In the genomic region with DNA sequence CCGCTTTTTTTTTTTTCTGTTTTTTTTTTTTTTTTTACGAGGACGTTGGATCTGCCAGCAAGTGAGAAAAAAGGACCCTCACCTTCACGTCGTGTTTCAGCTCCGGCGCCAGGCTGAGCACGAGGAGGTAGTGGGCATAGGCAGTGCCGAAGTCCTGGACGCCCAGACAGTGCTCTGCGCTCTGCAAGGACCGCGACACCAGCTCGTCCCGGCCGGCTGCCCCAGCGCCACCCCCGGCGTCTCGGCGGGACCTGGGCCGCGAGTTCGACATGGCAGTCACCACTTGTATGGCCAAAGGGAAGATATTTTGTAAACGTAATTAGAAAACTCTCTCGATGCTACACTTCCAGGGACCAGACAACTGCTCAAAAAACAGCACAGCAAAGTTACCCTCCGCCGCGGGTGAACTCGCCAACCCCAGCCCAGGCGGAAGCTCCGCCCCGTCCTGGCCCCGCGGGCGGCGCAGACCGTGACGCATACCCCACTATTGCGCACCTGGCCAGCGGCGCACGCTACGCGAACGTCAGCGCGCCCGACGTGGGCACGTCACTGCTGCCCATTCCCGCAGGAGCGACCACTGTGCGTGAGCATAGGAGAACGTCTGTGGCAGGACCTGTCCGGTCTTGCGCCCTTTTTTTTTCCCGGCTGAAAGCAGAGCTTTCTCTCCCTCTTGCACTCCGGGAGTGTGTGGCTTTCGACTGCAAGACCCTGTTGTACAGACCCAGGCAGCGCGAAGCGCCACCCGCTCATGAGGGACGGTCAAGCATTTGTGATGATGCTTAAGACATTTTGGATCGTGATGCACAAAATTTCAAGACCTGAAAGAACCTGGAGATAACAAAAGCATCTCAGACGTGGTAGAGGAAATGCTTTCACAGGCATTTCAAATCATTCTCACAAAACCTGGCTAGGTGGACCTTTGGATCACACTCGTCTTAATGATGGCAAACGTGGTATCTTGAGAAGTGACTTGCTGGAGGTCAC, we compare ENCODE assay signal across 1 cellular context.
TF ChIP-seq lines count a peak whose summit lies in the region.

PRMT9 (minus strand) TSS at position 447 of the 984 bp plus-strand sequence; CDS start at position 271, 176 bp downstream.

TF ChIP-seq in HEK293, 187 proteins besides CTCF, POLR2A, EP300 and RAD21 (continued from another document and continues in another):
- no peak for TF ChIP-seq ZSCAN23 (tag by site-specific recombination; IDR thresholded peaks at IDR 0.05)
- TF ChIP-seq ZBTB44 (tag by site-specific recombination; IDR thresholded peaks at IDR 0.05), result no peak
- no peak for TF ChIP-seq OSR2 (tag by site-specific recombination; IDR thresholded peaks at IDR 0.05)
- TF ChIP-seq, protein P1, sequence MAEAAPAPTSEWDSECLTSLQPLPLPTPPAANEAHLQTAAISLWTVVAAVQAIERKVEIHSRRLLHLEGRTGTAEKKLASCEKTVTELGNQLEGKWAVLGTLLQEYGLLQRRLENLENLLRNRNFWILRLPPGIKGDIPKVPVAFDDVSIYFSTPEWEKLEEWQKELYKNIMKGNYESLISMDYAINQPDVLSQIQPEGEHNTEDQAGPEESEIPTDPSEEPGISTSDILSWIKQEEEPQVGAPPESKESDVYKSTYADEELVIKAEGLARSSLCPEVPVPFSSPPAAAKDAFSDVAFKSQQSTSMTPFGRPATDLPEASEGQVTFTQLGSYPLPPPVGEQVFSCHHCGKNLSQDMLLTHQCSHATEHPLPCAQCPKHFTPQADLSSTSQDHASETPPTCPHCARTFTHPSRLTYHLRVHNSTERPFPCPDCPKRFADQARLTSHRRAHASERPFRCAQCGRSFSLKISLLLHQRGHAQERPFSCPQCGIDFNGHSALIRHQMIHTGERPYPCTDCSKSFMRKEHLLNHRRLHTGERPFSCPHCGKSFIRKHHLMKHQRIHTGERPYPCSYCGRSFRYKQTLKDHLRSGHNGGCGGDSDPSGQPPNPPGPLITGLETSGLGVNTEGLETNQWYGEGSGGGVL (tag by site-specific recombination; IDR thresholded peaks at IDR 0.05), result no peak
- TF ChIP-seq, protein P2, sequence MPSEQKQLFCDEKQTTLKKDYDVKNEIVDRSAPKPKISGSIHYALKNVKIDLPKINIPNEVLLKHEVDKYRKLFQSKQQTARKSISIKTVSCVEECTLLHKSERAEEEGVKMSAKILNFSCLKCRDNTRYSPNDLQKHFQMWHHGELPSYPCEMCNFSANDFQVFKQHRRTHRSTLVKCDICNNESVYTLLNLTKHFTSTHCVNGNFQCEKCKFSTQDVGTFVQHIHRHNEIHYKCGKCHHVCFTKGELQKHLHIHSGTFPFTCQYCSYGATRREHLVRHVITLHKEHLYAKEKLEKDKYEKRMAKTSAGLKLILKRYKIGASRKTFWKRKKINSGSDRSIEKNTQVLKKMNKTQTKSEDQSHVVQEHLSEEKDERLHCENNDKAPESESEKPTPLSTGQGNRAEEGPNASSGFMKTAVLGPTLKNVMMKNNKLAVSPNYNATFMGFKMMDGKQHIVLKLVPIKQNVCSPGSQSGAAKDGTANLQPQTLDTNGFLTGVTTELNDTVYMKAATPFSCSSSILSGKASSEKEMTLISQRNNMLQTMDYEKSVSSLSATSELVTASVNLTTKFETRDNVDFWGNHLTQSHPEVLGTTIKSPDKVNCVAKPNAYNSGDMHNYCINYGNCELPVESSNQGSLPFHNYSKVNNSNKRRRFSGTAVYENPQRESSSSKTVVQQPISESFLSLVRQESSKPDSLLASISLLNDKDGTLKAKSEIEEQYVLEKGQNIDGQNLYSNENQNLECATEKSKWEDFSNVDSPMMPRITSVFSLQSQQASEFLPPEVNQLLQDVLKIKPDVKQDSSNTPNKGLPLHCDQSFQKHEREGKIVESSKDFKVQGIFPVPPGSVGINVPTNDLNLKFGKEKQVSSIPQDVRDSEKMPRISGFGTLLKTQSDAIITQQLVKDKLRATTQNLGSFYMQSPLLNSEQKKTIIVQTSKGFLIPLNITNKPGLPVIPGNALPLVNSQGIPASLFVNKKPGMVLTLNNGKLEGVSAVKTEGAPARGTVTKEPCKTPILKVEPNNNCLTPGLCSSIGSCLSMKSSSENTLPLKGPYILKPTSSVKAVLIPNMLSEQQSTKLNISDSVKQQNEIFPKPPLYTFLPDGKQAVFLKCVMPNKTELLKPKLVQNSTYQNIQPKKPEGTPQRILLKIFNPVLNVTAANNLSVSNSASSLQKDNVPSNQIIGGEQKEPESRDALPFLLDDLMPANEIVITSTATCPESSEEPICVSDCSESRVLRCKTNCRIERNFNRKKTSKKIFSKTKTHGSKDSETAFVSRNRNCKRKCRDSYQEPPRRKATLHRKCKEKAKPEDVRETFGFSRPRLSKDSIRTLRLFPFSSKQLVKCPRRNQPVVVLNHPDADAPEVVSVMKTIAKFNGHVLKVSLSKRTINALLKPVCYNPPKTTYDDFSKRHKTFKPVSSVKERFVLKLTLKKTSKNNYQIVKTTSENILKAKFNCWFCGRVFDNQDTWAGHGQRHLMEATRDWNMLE (tag by site-specific recombination; conservative IDR thresholded peaks at IDR 0.05; ENCODE audit: low read depth), result peak; percentile 49; the same call in 1 of the 2 replicates
- no peak for TF ChIP-seq ZNF549 (tag by site-specific recombination; IDR thresholded peaks at IDR 0.05)
- no peak; the same call in 1 of the 2 replicates for TF ChIP-seq KLF9 (tag by site-specific recombination; IDR thresholded peaks at IDR 0.05; ENCODE audit: low read depth)
- TF ChIP-seq HOXA7 (CRISPR knock-in tag; IDR thresholded peaks at IDR 0.05; ENCODE audit: borderline replicate concordance), result no peak
- peak; percentile 50; the same call in 1 of the 2 replicates for TF ChIP-seq ZIC2 (tag by site-specific recombination; IDR thresholded peaks at IDR 0.05)
- TF ChIP-seq MZF1 (tag by site-specific recombination; IDR thresholded peaks at IDR 0.05; ENCODE audit: borderline replicate concordance), result no peak
- TF ChIP-seq, protein P3, sequence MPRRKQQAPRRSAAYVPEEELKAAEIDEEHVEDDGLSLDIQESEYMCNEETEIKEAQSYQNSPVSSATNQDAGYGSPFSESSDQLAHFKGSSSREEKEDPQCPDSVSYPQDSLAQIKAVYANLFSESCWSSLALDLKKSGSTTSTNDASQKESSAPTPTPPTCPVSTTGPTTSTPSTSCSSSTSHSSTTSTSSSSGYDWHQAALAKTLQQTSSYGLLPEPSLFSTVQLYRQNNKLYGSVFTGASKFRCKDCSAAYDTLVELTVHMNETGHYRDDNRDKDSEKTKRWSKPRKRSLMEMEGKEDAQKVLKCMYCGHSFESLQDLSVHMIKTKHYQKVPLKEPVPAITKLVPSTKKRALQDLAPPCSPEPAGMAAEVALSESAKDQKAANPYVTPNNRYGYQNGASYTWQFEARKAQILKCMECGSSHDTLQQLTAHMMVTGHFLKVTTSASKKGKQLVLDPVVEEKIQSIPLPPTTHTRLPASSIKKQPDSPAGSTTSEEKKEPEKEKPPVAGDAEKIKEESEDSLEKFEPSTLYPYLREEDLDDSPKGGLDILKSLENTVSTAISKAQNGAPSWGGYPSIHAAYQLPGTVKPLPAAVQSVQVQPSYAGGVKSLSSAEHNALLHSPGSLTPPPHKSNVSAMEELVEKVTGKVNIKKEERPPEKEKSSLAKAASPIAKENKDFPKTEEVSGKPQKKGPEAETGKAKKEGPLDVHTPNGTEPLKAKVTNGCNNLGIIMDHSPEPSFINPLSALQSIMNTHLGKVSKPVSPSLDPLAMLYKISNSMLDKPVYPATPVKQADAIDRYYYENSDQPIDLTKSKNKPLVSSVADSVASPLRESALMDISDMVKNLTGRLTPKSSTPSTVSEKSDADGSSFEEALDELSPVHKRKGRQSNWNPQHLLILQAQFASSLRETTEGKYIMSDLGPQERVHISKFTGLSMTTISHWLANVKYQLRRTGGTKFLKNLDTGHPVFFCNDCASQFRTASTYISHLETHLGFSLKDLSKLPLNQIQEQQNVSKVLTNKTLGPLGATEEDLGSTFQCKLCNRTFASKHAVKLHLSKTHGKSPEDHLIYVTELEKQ (tag by site-specific recombination; IDR thresholded peaks at IDR 0.05; ENCODE audit: borderline replicate concordance), result no peak
- TF ChIP-seq, protein P4, sequence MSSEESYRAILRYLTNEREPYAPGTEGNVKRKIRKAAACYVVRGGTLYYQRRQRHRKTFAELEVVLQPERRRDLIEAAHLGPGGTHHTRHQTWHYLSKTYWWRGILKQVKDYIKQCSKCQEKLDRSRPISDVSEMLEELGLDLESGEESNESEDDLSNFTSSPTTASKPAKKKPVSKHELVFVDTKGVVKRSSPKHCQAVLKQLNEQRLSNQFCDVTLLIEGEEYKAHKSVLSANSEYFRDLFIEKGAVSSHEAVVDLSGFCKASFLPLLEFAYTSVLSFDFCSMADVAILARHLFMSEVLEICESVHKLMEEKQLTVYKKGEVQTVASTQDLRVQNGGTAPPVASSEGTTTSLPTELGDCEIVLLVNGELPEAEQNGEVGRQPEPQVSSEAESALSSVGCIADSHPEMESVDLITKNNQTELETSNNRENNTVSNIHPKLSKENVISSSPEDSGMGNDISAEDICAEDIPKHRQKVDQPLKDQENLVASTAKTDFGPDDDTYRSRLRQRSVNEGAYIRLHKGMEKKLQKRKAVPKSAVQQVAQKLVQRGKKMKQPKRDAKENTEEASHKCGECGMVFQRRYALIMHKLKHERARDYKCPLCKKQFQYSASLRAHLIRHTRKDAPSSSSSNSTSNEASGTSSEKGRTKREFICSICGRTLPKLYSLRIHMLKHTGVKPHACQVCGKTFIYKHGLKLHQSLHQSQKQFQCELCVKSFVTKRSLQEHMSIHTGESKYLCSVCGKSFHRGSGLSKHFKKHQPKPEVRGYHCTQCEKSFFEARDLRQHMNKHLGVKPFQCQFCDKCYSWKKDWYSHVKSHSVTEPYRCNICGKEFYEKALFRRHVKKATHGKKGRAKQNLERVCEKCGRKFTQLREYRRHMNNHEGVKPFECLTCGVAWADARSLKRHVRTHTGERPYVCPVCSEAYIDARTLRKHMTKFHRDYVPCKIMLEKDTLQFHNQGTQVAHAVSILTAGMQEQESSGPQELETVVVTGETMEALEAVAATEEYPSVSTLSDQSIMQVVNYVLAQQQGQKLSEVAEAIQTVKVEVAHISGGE (tag by site-specific recombination; conservative IDR thresholded peaks at IDR 0.05; ENCODE audit: low read depth), result 0 out of 2 replicates have a peak, but pooled peaks have one; percentile 13
- TF ChIP-seq, protein P5, sequence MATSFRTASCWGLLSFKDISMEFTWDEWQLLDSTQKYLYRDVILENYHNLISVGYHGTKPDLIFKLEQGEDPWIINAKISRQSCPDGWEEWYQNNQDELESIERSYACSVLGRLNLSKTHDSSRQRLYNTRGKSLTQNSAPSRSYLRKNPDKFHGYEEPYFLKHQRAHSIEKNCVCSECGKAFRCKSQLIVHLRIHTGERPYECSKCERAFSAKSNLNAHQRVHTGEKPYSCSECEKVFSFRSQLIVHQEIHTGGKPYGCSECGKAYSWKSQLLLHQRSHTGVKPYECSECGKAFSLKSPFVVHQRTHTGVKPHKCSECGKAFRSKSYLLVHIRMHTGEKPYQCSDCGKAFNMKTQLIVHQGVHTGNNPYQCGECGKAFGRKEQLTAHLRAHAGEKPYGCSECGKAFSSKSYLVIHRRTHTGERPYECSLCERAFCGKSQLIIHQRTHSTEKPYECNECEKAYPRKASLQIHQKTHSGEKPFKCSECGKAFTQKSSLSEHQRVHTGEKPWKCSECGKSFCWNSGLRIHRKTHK (tag by site-specific recombination; IDR thresholded peaks at IDR 0.05), result no peak
- no peak for TF ChIP-seq ZNF48 (tag by site-specific recombination; IDR thresholded peaks at IDR 0.05)
- TF ChIP-seq ZNF311 (tag by site-specific recombination; IDR thresholded peaks at IDR 0.05; ENCODE audit: borderline replicate concordance), result no peak
- TF ChIP-seq ZNF514 (tag by site-specific recombination; IDR thresholded peaks at IDR 0.05), result no peak
- TF ChIP-seq ZNF24 (tag by site-specific recombination; IDR thresholded peaks at IDR 0.05), result no peak
- TF ChIP-seq ZNF211 (tag by site-specific recombination; IDR thresholded peaks at IDR 0.05; ENCODE audit: low read depth), result no peak
- TF ChIP-seq ZNF23 (tag by site-specific recombination; IDR thresholded peaks at IDR 0.05; ENCODE audit: borderline replicate concordance), result no peak
- TF ChIP-seq, protein P6, sequence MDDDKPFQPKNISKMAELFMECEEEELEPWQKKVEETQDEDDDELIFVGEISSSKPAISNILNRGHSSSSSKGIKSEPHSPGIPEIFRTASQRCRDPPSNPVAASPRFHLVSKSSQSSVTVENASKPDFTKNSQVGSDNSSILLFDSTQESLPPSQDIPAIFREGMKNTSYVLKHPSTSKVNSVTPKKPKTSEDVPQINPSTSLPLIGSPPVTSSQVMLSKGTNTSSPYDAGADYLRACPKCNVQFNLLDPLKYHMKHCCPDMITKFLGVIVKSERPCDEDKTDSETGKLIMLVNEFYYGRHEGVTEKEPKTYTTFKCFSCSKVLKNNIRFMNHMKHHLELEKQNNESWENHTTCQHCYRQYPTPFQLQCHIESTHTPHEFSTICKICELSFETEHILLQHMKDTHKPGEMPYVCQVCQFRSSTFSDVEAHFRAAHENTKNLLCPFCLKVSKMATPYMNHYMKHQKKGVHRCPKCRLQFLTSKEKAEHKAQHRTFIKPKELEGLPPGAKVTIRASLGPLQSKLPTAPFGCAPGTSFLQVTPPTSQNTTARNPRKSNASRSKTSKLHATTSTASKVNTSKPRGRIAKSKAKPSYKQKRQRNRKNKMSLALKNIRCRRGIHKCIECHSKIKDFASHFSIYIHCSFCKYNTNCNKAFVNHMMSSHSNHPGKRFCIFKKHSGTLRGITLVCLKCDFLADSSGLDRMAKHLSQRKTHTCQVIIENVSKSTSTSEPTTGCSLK (tag by site-specific recombination; IDR thresholded peaks at IDR 0.05), result no peak
- TF ChIP-seq ZNF335 (tag by site-specific recombination; conservative IDR thresholded peaks at IDR 0.05), result peak; percentile 86
- TF ChIP-seq KLF7 (tag by site-specific recombination; IDR thresholded peaks at IDR 0.05; ENCODE audit: borderline replicate concordance), result no peak
- 0 out of 2 replicates have a peak, but pooled peaks have one; percentile 32 for TF ChIP-seq IKZF3 (tag by site-specific recombination; IDR thresholded peaks at IDR 0.05)
- peak; percentile 43; the same call in 1 of the 2 replicates for TF ChIP-seq ZBTB48 (tag by site-specific recombination; IDR thresholded peaks at IDR 0.05)
- TF ChIP-seq, protein P7, sequence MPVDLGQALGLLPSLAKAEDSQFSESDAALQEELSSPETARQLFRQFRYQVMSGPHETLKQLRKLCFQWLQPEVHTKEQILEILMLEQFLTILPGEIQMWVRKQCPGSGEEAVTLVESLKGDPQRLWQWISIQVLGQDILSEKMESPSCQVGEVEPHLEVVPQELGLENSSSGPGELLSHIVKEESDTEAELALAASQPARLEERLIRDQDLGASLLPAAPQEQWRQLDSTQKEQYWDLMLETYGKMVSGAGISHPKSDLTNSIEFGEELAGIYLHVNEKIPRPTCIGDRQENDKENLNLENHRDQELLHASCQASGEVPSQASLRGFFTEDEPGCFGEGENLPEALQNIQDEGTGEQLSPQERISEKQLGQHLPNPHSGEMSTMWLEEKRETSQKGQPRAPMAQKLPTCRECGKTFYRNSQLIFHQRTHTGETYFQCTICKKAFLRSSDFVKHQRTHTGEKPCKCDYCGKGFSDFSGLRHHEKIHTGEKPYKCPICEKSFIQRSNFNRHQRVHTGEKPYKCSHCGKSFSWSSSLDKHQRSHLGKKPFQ (tag by site-specific recombination; IDR thresholded peaks at IDR 0.05), result no peak
- peak; percentile 30; the same call in 1 of the 2 replicates for TF ChIP-seq ZNF76 (tag by site-specific recombination; IDR thresholded peaks at IDR 0.05; ENCODE audit: borderline replicate concordance, low read depth)
